7 cellular contexts compared by ENCODE assay signal in the genomic region with DNA sequence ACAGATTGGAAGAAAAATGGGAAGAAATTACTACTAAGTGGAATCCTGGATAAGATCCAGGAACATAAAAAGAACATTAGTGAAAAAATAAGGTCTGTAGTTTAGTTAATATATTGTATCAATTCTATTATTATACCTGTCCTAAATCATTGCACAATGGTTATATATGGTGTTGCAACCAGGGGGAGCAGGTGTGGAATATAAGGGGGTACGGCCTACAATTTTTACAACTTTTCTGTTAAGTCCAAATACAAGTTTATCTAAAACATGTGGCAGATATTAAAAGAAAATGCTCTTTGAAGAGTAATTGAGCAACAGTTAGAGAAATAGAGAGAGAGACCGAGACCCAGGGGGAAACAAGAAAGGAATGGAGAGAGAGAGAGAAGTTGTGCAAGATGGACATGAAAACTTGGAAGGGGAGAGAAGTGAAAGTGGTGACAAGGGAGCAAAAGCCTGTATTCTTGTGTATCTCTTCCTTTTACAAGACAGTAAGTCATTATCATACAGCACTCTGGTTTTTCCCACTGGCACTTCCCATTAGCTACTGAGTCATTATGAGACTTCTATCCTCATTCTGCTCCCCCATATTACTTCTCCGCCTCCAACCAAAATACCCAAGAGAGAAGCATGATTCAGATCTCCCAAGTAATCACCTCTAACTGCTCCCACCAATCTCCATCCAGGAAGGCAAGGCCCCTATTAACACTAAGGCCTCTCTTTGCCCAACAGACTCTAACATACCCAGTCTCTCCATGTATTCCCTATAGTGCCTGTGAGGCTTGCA. TPM values are rescaled to one million over a fixed set of nuclear protein-coding genes. Genes with fewer than 3 reads are reported as not detected.
DNase-seq lines count a peak whose midpoint lies in the region; ATAC-seq and TF ChIP-seq lines count a peak whose summit lies in the region.
"Had no signal": no experiment of that assay in that cellular context is flagged by ENCODE, and none has a peak within 500 bp of the region (broad histone marks: within the 10 kb centered on the region; RNA-seq: fewer than 3 reads in every experiment).

No MANE protein-coding gene starts in this region.

- no peak for ATAC-seq in GM21515 (IDR thresholded peaks at IDR 0.05; ENCODE audit: unreplicated experiment)

- H3K27ac ChIP-seq in liver (ENCODE audit: low read depth in 1 of 2, low read length in 2 of 2) = peak overlapping the region; percentile 60 to 70

- in situ Hi-C loops in ACHN (cut with HindIII; ENCODE audit: low pct_ligation_motif_present, low pct_unique_long_range_greater_than_20kb, low sequenced_read_pairs) = no loop called here

- H3K4me1 ChIP-seq in liver (ENCODE audit: control insufficient read depth in 4 of 4, insufficient read depth in 4 of 4, low read length in 3 of 4) = peaks cover 0 to 30% (median 18%) of the 10 kb centered on the region in 4 donors

- no peak overlapping the region for H3K4me3 ChIP-seq in liver (ENCODE audit: low read depth in 1 of 3, low read length in 3 of 3)

- TF ChIP-seq CTCF in liver (IDR thresholded peaks at IDR 0.05; ENCODE audit: low read depth, low read length, missing input control) = no peak

- no peak for TF ChIP-seq RAD21 in liver (IDR thresholded peaks at IDR 0.05)

- H3K36me3 ChIP-seq in liver (ENCODE audit: control insufficient read depth in 4 of 4, insufficient read depth in 3 of 4, low read depth in 1 of 4, low read length in 3 of 4) = peaks cover 0 to 27% (median 16%) of the 10 kb centered on the region in 4 donors

- DNase-seq in GM03348 (ENCODE audit: low spot score) (peak; percentile 31), SKM-1 treated with dmso at 0.1 percent for 144 hours (lab: John Stamatoyannopoulos, UW; ENCODE audit: unreplicated experiment) (peak; percentile 45), NCI-H146 (lab: John Stamatoyannopoulos, UW) (no peak), ACHN (no peak)
- DNase-seq: activated T-cell treated with anti-CD3 and anti-CD28 coated beads, Interleukin-2, amount 50 U/mL, for 1 hour had no signal

- no peak overlapping the region for H3K9ac ChIP-seq in liver (ENCODE audit: low read depth in 1 of 2, low read length in 2 of 2)

- no peaks in the 10 kb centered on the region for H3K27me3 ChIP-seq in liver (ENCODE audit: control insufficient read depth in 4 of 4, insufficient read depth in 4 of 4, low read length in 3 of 4)

- WGBS in liver = 86% methylated on average over 3 of the region's 3 CpGs

- no peaks in the 10 kb centered on the region for H3K9me3 ChIP-seq in liver (ENCODE audit: control insufficient read depth in 4 of 4, low read length in 3 of 4)

TF ChIP-seq in liver, 16 proteins besides CTCF, POLR2A, EP300 and RAD21:
- TF ChIP-seq JUND (IDR thresholded peaks at IDR 0.05) = no peak
- TF ChIP-seq EGR1 (IDR thresholded peaks at IDR 0.05; ENCODE audit: low read depth in 2 of 2) = no peak
- TF ChIP-seq FOXA1 (IDR thresholded peaks at IDR 0.05) = no peak
- no peak for TF ChIP-seq HNF4G (IDR thresholded peaks at IDR 0.05)
- no peak for TF ChIP-seq YY1 (IDR thresholded peaks at IDR 0.05)
- TF ChIP-seq, protein P1, sequence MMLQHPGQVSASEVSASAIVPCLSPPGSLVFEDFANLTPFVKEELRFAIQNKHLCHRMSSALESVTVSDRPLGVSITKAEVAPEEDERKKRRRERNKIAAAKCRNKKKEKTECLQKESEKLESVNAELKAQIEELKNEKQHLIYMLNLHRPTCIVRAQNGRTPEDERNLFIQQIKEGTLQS (IDR thresholded peaks at IDR 0.05) = no peak
- no peak for TF ChIP-seq RXRA (IDR thresholded peaks at IDR 0.05)
- no peak for TF ChIP-seq SP1 (IDR thresholded peaks at IDR 0.05)
- TF ChIP-seq, protein P2, sequence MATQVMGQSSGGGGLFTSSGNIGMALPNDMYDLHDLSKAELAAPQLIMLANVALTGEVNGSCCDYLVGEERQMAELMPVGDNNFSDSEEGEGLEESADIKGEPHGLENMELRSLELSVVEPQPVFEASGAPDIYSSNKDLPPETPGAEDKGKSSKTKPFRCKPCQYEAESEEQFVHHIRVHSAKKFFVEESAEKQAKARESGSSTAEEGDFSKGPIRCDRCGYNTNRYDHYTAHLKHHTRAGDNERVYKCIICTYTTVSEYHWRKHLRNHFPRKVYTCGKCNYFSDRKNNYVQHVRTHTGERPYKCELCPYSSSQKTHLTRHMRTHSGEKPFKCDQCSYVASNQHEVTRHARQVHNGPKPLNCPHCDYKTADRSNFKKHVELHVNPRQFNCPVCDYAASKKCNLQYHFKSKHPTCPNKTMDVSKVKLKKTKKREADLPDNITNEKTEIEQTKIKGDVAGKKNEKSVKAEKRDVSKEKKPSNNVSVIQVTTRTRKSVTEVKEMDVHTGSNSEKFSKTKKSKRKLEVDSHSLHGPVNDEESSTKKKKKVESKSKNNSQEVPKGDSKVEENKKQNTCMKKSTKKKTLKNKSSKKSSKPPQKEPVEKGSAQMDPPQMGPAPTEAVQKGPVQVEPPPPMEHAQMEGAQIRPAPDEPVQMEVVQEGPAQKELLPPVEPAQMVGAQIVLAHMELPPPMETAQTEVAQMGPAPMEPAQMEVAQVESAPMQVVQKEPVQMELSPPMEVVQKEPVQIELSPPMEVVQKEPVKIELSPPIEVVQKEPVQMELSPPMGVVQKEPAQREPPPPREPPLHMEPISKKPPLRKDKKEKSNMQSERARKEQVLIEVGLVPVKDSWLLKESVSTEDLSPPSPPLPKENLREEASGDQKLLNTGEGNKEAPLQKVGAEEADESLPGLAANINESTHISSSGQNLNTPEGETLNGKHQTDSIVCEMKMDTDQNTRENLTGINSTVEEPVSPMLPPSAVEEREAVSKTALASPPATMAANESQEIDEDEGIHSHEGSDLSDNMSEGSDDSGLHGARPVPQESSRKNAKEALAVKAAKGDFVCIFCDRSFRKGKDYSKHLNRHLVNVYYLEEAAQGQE (IDR thresholded peaks at IDR 0.05) = no peak
- TF ChIP-seq FOXA2 (IDR thresholded peaks at IDR 0.05) = no peak
- no peak for TF ChIP-seq HNF4A (conservative IDR thresholded peaks at IDR 0.05)
- no peak for TF ChIP-seq TAF1 (conservative IDR thresholded peaks at IDR 0.05)
- no peak for TF ChIP-seq NR2F2 (IDR thresholded peaks at IDR 0.05)
- no peak for TF ChIP-seq GABPA (IDR thresholded peaks at IDR 0.05 in 1 of 2, conservative IDR thresholded peaks at IDR 0.05 in 1 of 2)
- TF ChIP-seq, protein P3, sequence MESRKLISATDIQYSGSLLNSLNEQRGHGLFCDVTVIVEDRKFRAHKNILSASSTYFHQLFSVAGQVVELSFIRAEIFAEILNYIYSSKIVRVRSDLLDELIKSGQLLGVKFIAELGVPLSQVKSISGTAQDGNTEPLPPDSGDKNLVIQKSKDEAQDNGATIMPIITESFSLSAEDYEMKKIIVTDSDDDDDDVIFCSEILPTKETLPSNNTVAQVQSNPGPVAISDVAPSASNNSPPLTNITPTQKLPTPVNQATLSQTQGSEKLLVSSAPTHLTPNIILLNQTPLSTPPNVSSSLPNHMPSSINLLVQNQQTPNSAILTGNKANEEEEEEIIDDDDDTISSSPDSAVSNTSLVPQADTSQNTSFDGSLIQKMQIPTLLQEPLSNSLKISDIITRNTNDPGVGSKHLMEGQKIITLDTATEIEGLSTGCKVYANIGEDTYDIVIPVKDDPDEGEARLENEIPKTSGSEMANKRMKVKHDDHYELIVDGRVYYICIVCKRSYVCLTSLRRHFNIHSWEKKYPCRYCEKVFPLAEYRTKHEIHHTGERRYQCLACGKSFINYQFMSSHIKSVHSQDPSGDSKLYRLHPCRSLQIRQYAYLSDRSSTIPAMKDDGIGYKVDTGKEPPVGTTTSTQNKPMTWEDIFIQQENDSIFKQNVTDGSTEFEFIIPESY (IDR thresholded peaks at IDR 0.05) = no peak
- TF ChIP-seq, protein P4, sequence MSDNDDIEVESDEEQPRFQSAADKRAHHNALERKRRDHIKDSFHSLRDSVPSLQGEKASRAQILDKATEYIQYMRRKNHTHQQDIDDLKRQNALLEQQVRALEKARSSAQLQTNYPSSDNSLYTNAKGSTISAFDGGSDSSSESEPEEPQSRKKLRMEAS (IDR thresholded peaks at IDR 0.05) = no peak

RNA-seq across cellular contexts. Expression of a gene that starts 22.3 kb away (rescaled TPM):
- total RNA-seq in liver = 1 to 10 TPM; 2.4 to 3.4 TPM
- polyA plus RNA-seq in liver = 1 to 10 TPM in 1 of 2 donors, under 1 TPM in 1; 0.87 to 2.0 TPM

RNA-seq across cellular contexts. Expression of a gene that starts 29.0 kb away (rescaled TPM):
- total RNA-seq in liver = 100 to 1,000 TPM in 1 of 2 donors, under 1 TPM in 1; 0.09 to 226 TPM
- polyA plus RNA-seq in liver = 100 to 1,000 TPM; 381 to 488 TPM

RNA-seq across cellular contexts. Expression of a gene that starts 50.8 kb away (rescaled TPM):
- 1 to 10 TPM; 1.2 to 1.8 TPM for total RNA-seq in liver
- under 1 TPM; 0.82 to 0.95 TPM for polyA plus RNA-seq in liver

RNA-seq across cellular contexts. Expression of a gene that starts 58.4 kb away (rescaled TPM):
- 100 to 1,000 TPM in 1 of 2 donors, 1 to 10 TPM in 1; 9.6 to 185 TPM for total RNA-seq in liver
- polyA plus RNA-seq in liver = 100 to 1,000 TPM; 146 to 347 TPM

Comparison
In these comparisons a context has a peak if more than half of its experiments do, and no peak if none do; other contexts are left out.
1. DNase-seq: peak in GM03348 (single experiment) and SKM-1 treated with dmso at 0.1 percent for 144 hours (single experiment); none in NCI-H146 (single experiment) and ACHN (single experiment).